Comparison of ENCODE assay signal across 9 cellular contexts in the genomic region with DNA sequence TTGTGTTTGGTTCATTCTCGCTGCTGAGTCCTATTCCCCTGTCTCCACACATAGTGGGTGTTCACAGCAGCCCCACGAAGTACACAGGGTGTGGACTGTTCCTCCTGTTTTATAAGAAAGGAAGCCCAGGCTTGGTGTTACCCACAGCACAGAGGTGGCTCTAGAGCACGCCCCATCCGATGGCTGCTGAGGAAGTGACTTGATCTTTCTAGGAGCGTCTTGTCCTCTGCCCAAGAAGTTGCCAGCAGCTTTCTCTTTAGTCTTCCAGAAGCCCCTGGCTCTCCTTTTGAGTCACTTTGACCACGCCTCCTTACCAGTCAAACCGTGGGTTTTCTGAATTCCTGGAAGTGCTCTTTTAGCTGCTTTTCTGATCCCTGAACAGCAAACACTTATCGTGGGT.
DNase-seq lines count a peak whose midpoint lies in the region; ATAC-seq and TF ChIP-seq lines count a peak whose summit lies in the region.
"Had no signal": no experiment of that assay in that cellular context is flagged by ENCODE, and none has a peak within 500 bp of the region (broad histone marks: within the 10 kb centered on the region; RNA-seq: fewer than 3 reads in every experiment).

No MANE protein-coding gene starts in this region.

- H3K27me3 ChIP-seq in heart right ventricle (no peaks in the 10 kb centered on the region), aorta (ENCODE audit: control insufficient read depth in 1 of 2, insufficient read depth in 2 of 2, low read length in 1 of 2) (no peaks in the 10 kb centered on the region)
- H3K27me3 ChIP-seq: SJSA1 had no signal

- WGBS in heart right ventricle, 2 donors, result 57 to 65% methylated on average over 8 of the region's 8 CpGs
- 41 to 42% methylated on average over 8 of the region's 8 CpGs for WGBS in aorta, 2 donors

- H3K36me3 ChIP-seq in heart right ventricle (peaks cover 0 to under 1% (median 0%) of the 10 kb centered on the region in 9 donors), aorta (ENCODE audit: control insufficient read depth in 1 of 2, insufficient read depth in 2 of 2, low read length in 1 of 2) (no peaks in the 10 kb centered on the region)
- H3K36me3 ChIP-seq: SJSA1 had no signal

- peaks cover 22 to 84% (median 61%) of the 10 kb centered on the region in 9 donors for H3K4me1 ChIP-seq in heart right ventricle
- H3K4me1 ChIP-seq in aorta (ENCODE audit: control insufficient read depth in 1 of 2, insufficient read depth in 2 of 2, low read length in 2 of 2), result peaks cover 4 to 12% of the 10 kb centered on the region in 2 donors

- ATAC-seq in heart right ventricle (peak in 4 of 8 donors; percentile 4 to 35 (median 26)), left ventricle myocardium superior (no peak), aorta (ENCODE audit: low FRiP score) (peak; percentile 17)

- no peak for TF ChIP-seq CTCF in heart right ventricle (IDR thresholded peaks at IDR 0.05)

- intact Hi-C loops in heart right ventricle (cut with DNase I) (loop anchor here in 1 of 10 donors (5.0 kb wide), 1 partner anchor 101 kb away; no protein-coding TSS in a partner anchor), left ventricle myocardium superior (cut with micrococcal nuclease) (no loop called here), aorta (cut with DNase I) (no loop called here)

- in situ Hi-C loops in ACHN (cut with HindIII; ENCODE audit: low pct_ligation_motif_present, low pct_unique_long_range_greater_than_20kb, low sequenced_read_pairs), result no loop called here

- H3K9me3 ChIP-seq in heart right ventricle, result peaks cover 0 to 11% (median 0%) of the 10 kb centered on the region in 11 donors
- no peaks in the 10 kb centered on the region for H3K9me3 ChIP-seq in aorta (ENCODE audit: control insufficient read depth, low read length)

- no peak overlapping the region for H3K4me3 ChIP-seq in heart right ventricle
- no peak overlapping the region for H3K4me3 ChIP-seq in aorta (ENCODE audit: low read length in 2 of 2)
- H3K4me3 ChIP-seq: SJSA1 had no signal

- H3K27ac ChIP-seq in heart right ventricle, result peak overlapping the region in 6 of 10 donors; percentile 22 to 82 (median 38)
- H3K27ac ChIP-seq in aorta (ENCODE audit: low read depth in 1 of 2, low read length in 2 of 2), result peak overlapping the region; percentile 56 to 65
- H3K27ac ChIP-seq: SJSA1 had no signal

- DNase-seq in heart right ventricle (no peak), left ventricle myocardium superior (no peak), aorta (peak in 1 of 2 donors; percentile 48), amniotic stem cell (lab: John Stamatoyannopoulos, UW) (no peak), ACHN (no peak), NCI-H1417 (lab: John Stamatoyannopoulos, UW) (no peak)
- DNase-seq in activated naive CD8-positive, alpha-beta T cell treated with anti-CD3 and anti-CD28 coated beads, Interleukin-2, amount 50 U/mL, for 16 hours (ENCODE audit: low read depth, low spot score), result peak; percentile 46
- DNase-seq in stimulated activated CD4-positive, alpha-beta T cell treated with anti-CD3 and anti-CD28 coated beads, Interleukin-12 subunit alpha, Interleukin-12 subunit beta, amount 100 ng/mL, for 24 hours (ENCODE audit: low read depth in 2 of 2), result peak; percentile 39 to 58

Comparison
In these comparisons a context has a peak if more than half of its experiments do, and no peak if none do; other contexts are left out.
1. DNase-seq: peak in activated naive CD8-positive, alpha-beta T cell treated with anti-CD3 and anti-CD28 coated beads, Interleukin-2, amount 50 U/mL, for 16 hours (single experiment) and stimulated activated CD4-positive, alpha-beta T cell treated with anti-CD3 and anti-CD28 coated beads, Interleukin-12 subunit alpha, Interleukin-12 subunit beta, amount 100 ng/mL, for 24 hours (2 of 2); none in heart right ventricle (0 of 2), left ventricle myocardium superior (single experiment), amniotic stem cell (single experiment), ACHN (single experiment) and NCI-H1417 (0 of 3).